In genomic region chr20:35305682-35306556, GRCh38 we compare ENCODE assay signal across 1 cellular context.
TF ChIP-seq lines count a peak whose summit lies in the region.

No MANE protein-coding gene starts in this region.

TF ChIP-seq in K562, 482 proteins besides CTCF, POLR2A, EP300 and RAD21 (continued from another document and continues in another):
- TF ChIP-seq ZBTB11 (CRISPR knock-in tag; IDR thresholded peaks at IDR 0.05) (peak in 1 of 3 experiments; percentile 19; a peak in 1 of 6 replicates), ZNF175 (CRISPR knock-in tag; IDR thresholded peaks at IDR 0.05; ENCODE audit: low read depth) (peak; percentile 86), MBD2 (IDR thresholded peaks at IDR 0.05; ENCODE audit: borderline replicate concordance, low read depth) (peak; percentile 36; the same call in 1 of the 2 replicates), TSC22D4 (tag; IDR thresholded peaks at IDR 0.05) (no peak), ARID3B (CRISPR knock-in tag; IDR thresholded peaks at IDR 0.05; ENCODE audit: borderline replicate concordance) (no peak), MEF2A (IDR thresholded peaks at IDR 0.05; ENCODE audit: control insufficient read depth, low read depth, low read length) (no peak), MNT (conservative IDR thresholded peaks at IDR 0.05) (0 out of 4 replicates have a peak, but pooled peaks of 1 of the 2 experiments have one; percentile 22), USF1 (CRISPR knock-in tag; IDR thresholded peaks at IDR 0.05) (peak; percentile 64), KDM5B (IDR thresholded peaks at IDR 0.05; ENCODE audit: insufficient replicate concordance, low read depth, low read length) (no peak), CHD7 (IDR thresholded peaks at IDR 0.05; ENCODE audit: low read depth, low read length) (no peak), TCF3 (CRISPR knock-in tag; IDR thresholded peaks at IDR 0.05) (peak; percentile 8; the same call in 1 of the 2 replicates), NKRF (IDR thresholded peaks at IDR 0.05; ENCODE audit: borderline replicate concordance) (no peak), ZNF584 (CRISPR knock-in tag; IDR thresholded peaks at IDR 0.05; ENCODE audit: low read depth) (peak; percentile 94), TFAP4 (CRISPR knock-in tag; IDR thresholded peaks at IDR 0.05; ENCODE audit: borderline replicate concordance) (peak; percentile 98), ATF3 (IDR thresholded peaks at IDR 0.05) (peak; percentile 89), ATF3 (CRISPR knock-in tag; conservative IDR thresholded peaks at IDR 0.05) (peak; percentile 81; the same call in 1 of the 2 replicates)
